10 cellular contexts compared by ENCODE assay signal in the genomic region with DNA sequence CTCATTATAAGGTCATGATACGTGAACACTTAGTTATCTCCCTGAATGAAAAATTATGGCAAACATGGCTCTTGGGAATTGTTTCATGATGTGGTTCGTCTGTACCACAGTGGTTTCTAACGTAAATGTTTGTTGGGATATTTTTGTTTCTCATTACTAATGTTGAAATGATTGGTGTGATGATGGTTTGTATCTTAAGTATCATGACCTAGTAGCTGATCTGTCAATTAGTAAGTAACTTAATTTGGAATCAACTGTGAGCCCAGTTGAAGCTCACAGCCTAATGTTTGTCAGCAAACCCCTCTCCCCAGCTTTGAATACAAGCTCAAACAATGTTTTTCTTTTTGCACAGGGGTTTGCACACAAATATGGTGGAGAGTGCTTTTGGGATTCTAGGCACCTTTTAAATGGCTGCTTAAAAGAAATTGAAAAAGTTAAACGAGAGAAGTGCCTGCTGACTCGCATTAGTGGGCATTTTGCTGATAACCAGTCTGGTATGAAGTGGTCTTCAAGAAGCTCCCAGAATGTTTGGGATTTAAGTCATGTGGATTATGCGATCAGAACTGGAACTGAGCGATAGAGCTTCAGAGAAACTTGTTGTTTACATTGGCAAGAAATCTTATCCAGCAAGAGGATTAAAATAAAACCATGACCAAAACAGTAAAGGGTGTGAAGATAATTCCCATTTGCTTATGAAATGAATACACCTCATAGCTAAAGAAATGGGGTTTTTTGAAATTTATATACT.
A peak's percentile ranks its signal among the peaks of the same experiment; 100 is the strongest.
DNase-seq lines count a peak whose midpoint lies in the region; FAIRE-seq and TF ChIP-seq lines count a peak whose summit lies in the region.
"Had no signal": no experiment of that assay in that cellular context is flagged by ENCODE, and none has a peak within 500 bp of the region (broad histone marks: within the 10 kb centered on the region; RNA-seq: fewer than 3 reads in every experiment).

No MANE protein-coding gene starts in this region.

- H3K4me3 ChIP-seq in fibroblast of pulmonary artery (replicated peaks; ENCODE audit: low read depth, low read length) (no peak overlapping the region), retinal pigment epithelial cell (ENCODE audit: low read length) (no peak overlapping the region), uterus (no peak overlapping the region)
- H3K4me3 ChIP-seq: left ventricle myocardium inferior had no signal

- intact Hi-C loops in head of caudate nucleus (cut with DNase I) (no loop called here), uterus (cut with DNase I; ENCODE audit: low total_unique reads) (no loop called here)

- H3K4me1 ChIP-seq in uterus: no peaks in the 10 kb centered on the region

- H3K36me3 ChIP-seq in uterus: no peaks in the 10 kb centered on the region
- H3K36me3 ChIP-seq: left ventricle myocardium inferior had no signal

- no peaks in the 10 kb centered on the region for H3K27me3 ChIP-seq in uterus

- H3K9me3 ChIP-seq in uterus: no peaks in the 10 kb centered on the region

- H3K27ac ChIP-seq in VCaP: peak overlapping the region; percentile 96
- no peak overlapping the region for H3K27ac ChIP-seq in uterus
- H3K27ac ChIP-seq: left ventricle myocardium inferior had no signal

- DNase-seq in H54 (ENCODE audit: insufficient read length, low spot score) (no peak), fibroblast of pulmonary artery (ENCODE audit: low read depth) (peak; percentile 47), retinal pigment epithelial cell (ENCODE audit: low read depth) (peak; percentile 95), SKM-1 (lab: John Stamatoyannopoulos, UW; ENCODE audit: unreplicated experiment) (no peak), urothelium cell line (ENCODE audit: low spot score) (no peak), head of caudate nucleus (no peak), uterus (no peak)
- DNase-seq: foreskin melanocyte, left ventricle myocardium inferior had no signal

- FAIRE-seq in H54 (lab: Jason Lieb, UNC) (peak; percentile 90), urothelium cell line (lab: Jason Lieb, UNC) (no peak)

- TF ChIP-seq CTCF in VCaP (conservative IDR thresholded peaks at IDR 0.05) (no peak), fibroblast of pulmonary artery (IDR thresholded peaks at IDR 0.05; ENCODE audit: low read length, missing control alignments) (no peak), retinal pigment epithelial cell (conservative IDR thresholded peaks at IDR 0.05; ENCODE audit: low read depth, low read length) (no peak), uterus (IDR thresholded peaks at IDR 0.05) (no peak)

- TF ChIP-seq POLR2A in H54 (IDR thresholded peaks at IDR 0.05; ENCODE audit: low read depth, low read length) (no peak), uterus (IDR thresholded peaks at IDR 0.05) (no peak)

Comparison
In these comparisons a context has a peak if more than half of its experiments do, and no peak if none do; other contexts are left out.
1. DNase-seq: peak in fibroblast of pulmonary artery (single experiment) and retinal pigment epithelial cell (single experiment); none in H54 (single experiment), SKM-1 (single experiment), urothelium cell line (single experiment), head of caudate nucleus (0 of 42) and uterus (0 of 2).